ENCODE assay signal across 8 cellular contexts in the genomic region with DNA sequence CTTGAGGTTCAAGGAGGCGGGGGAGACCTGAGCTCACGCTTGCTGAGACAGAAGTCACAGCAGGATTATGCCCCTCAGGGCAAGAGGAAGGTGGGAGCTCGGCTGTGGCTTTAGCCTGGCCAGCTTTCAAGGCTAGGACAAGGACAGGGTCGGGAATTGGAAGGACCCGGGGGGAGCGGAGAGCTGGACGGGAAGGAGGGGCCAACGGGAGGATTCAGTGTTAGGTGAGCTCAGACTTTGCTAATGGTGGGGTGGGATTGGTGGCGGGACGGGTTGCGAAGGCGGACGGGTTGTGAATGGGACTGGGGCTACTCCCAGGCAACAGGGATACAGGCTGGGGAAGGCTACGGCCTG. TPM values are rescaled to one million over a fixed set of nuclear protein-coding genes. Genes with fewer than 3 reads are reported as not detected.
DNase-seq lines count a peak whose midpoint lies in the region; ATAC-seq and TF ChIP-seq lines count a peak whose summit lies in the region.

No MANE protein-coding gene starts in this region.

- no peaks in the 10 kb centered on the region for H3K27me3 ChIP-seq in CD4-positive, alpha-beta T cell (ENCODE audit: control insufficient read depth, insufficient read depth, low read length)

- no peaks in the 10 kb centered on the region for H3K9me3 Mint-ChIP-seq in CD4-positive, alpha-beta T cell
- no peaks in the 10 kb centered on the region for H3K9me3 Mint-ChIP-seq in effector memory CD8-positive, alpha-beta T cell
- no peaks in the 10 kb centered on the region for H3K9me3 Mint-ChIP-seq in neural crest cell

- peak in 1 of 10 experiments; percentile 11 for DNase-seq in CD4-positive, alpha-beta T cell
- peak; percentile 76 for DNase-seq in NCI-H748 (lab: John Stamatoyannopoulos, UW; ENCODE audit: unreplicated experiment)
- no peak for DNase-seq in effector memory CD8-positive, alpha-beta T cell
- no peak for DNase-seq in neural crest cell (ENCODE audit: low read depth, low spot score)
- no peak for DNase-seq in NCI-H1694 (lab: John Stamatoyannopoulos, UW)

- H3K27ac ChIP-seq in CD4-positive, alpha-beta T cell (ENCODE audit: low read depth, low read length), result peak overlapping the region; percentile 90

- intact Hi-C loops in CD4-positive, alpha-beta T cell (cut with DNase I, micrococcal nuclease), result loop anchor here (2.0 to 10.0 kb wide), 4 partner anchors 198 to 1384 kb away; a partner anchor contains a TSS

- TF ChIP-seq CTCF in CD4-positive, alpha-beta T cell (IDR thresholded peaks at IDR 0.05), result no peak
- no peak for TF ChIP-seq CTCF in neural crest cell (conservative IDR thresholded peaks at IDR 0.05)

- peaks cover 12% of the 10 kb centered on the region for H3K36me3 Mint-ChIP-seq in CD4-positive, alpha-beta T cell (ENCODE audit: low read depth)
- peaks cover 15% of the 10 kb centered on the region for H3K36me3 Mint-ChIP-seq in effector memory CD8-positive, alpha-beta T cell (ENCODE audit: insufficient read depth)
- peaks cover 4% of the 10 kb centered on the region for H3K36me3 Mint-ChIP-seq in neural crest cell (ENCODE audit: low read depth)

- no peaks in the 10 kb centered on the region for H3K27me3 Mint-ChIP-seq in CD4-positive, alpha-beta T cell
- no peaks in the 10 kb centered on the region for H3K27me3 Mint-ChIP-seq in effector memory CD8-positive, alpha-beta T cell
- H3K27me3 Mint-ChIP-seq in neural crest cell (ENCODE audit: low read depth), result no peaks in the 10 kb centered on the region

- CTCF ChIA-PET in CD4-positive, alpha-beta T cell (lab: Charles Lee), result interaction anchor here (1.3 to 2.5 kb wide), 4 partner anchors 13 to 179 kb away, joined by 3 to 19 read pairs (median 6); no protein-coding TSS in a partner anchor

- peak overlapping the region; percentile 90 for H3K27ac Mint-ChIP-seq in CD4-positive, alpha-beta T cell
- H3K27ac Mint-ChIP-seq in effector memory CD8-positive, alpha-beta T cell, result peak overlapping the region; percentile 96 to 99
- H3K27ac Mint-ChIP-seq in neural crest cell (ENCODE audit: unreplicated experiment), result peak overlapping the region; percentile 99

- ATAC-seq in CD4-positive, alpha-beta T cell (ENCODE audit: poor library complexity), result no peak
- ATAC-seq in effector memory CD8-positive, alpha-beta T cell (replicated peaks), result no peak
- no peak for ATAC-seq in HG02884 (IDR thresholded peaks at IDR 0.05; ENCODE audit: unreplicated experiment)
- ATAC-seq in GM21717 (IDR thresholded peaks at IDR 0.05; ENCODE audit: unreplicated experiment), result no peak
- no peak for ATAC-seq in HG02763 (IDR thresholded peaks at IDR 0.05; ENCODE audit: unreplicated experiment)

- H3K4me3 Mint-ChIP-seq in CD4-positive, alpha-beta T cell, result peak overlapping the region; percentile 99
- H3K4me3 Mint-ChIP-seq in effector memory CD8-positive, alpha-beta T cell, result peak overlapping the region; percentile 84 to 94
- H3K4me3 Mint-ChIP-seq in neural crest cell, result peak overlapping the region; percentile 94

- POLR2A ChIA-PET in CD4-positive, alpha-beta T cell (lab: Charles Lee), result interaction anchor here (0.6 to 2.2 kb wide), 13 partner anchors 8 to 1107 kb away, joined by 3 to 17 read pairs (median 6); a partner anchor contains a TSS

- no peaks in the 10 kb centered on the region for H3K9me3 ChIP-seq in CD4-positive, alpha-beta T cell (ENCODE audit: control insufficient read depth, low read length)

- peaks cover 22% of the 10 kb centered on the region for H3K4me1 Mint-ChIP-seq in CD4-positive, alpha-beta T cell (ENCODE audit: low read depth)
- H3K4me1 Mint-ChIP-seq in effector memory CD8-positive, alpha-beta T cell (ENCODE audit: low read depth in 2 of 2), result peaks cover 17 to 21% of the 10 kb centered on the region in 2 donors
- peaks cover 22% of the 10 kb centered on the region for H3K4me1 Mint-ChIP-seq in neural crest cell

RNA-seq across cellular contexts. Expression of a gene that starts 0.2 kb away (rescaled TPM):
- 1 to 10 TPM; 2.5 to 2.6 TPM for total RNA-seq in CD4-positive, alpha-beta T cell
- total RNA-seq in neural crest cell, result 1.3 and 1.5 TPM in 2 replicates

RNA-seq across cellular contexts. Expression of a gene that starts 0.4 kb away (rescaled TPM):
- 10 to 100 TPM; 25.5 to 28.6 TPM for total RNA-seq in CD4-positive, alpha-beta T cell
- total RNA-seq in neural crest cell, result 129 and 153 TPM in 2 replicates

RNA-seq across cellular contexts. Expression of a gene that starts 11.3 kb away (rescaled TPM):
- 10 to 100 TPM; 27.0 to 28.6 TPM for total RNA-seq in CD4-positive, alpha-beta T cell
- total RNA-seq in neural crest cell, result 135 and 137 TPM in 2 replicates
